ENCODE assay signal across 34 cellular contexts in the genomic region with DNA sequence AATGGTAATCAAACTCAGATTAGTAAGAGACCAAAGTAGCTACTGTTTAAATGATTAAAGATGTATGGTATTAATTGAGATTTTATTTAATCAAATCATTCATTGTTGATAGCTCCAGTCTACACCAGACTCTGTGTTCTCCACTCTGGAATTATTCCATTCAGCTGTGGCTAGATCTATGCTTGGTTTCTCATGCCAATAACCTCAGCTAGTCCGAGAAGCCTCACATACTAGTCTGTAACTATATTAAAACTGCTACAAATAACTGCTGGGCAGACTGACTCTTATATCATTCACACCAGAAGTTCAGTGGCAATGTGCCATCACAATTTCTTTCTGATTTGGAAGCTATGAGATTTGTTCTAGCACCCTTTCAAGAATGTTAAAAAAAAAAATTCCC.
"Had no signal": no experiment of that assay in that cellular context is flagged by ENCODE, and none has a peak within 500 bp of the region (broad histone marks: within the 10 kb centered on the region; RNA-seq: fewer than 3 reads in every experiment).

No MANE protein-coding gene starts in this region.

- H3K4me3 Mint-ChIP-seq: effector memory CD8-positive, alpha-beta T cell; immature natural killer cell; nephron; stimulated activated memory B cell treated with anti-CD40 and anti-IgM and Interleukin-4, amounts not matched to agents 10 μg/mL and 1 μg/mL and 100 μg/mL, for 72 hours; stimulated activated naive CD8-positive, alpha-beta T cell treated with anti-CD3 and anti-CD28 coated beads, Interleukin-15, amount 100 ng/mL, for 72 hours; T-helper 1 cell treated with Interleukin-12 subunit alpha and Interleukin-12 subunit beta and Interleukin-4 antibody, amounts not matched to agents 30 μg/mL and 1 μg/mL, for 36 hours had no signal

- DNase-seq: activated CD4-positive, alpha-beta T cell treated with anti-CD3 and anti-CD28 coated beads for 4 hours; activated CD4-positive, alpha-beta T cell treated with anti-CD3 and anti-CD28 coated beads, Interleukin-2, amount 50 U/mL, for 4 hours; activated CD8-positive, alpha-beta memory T cell treated with anti-CD3 and anti-CD28 coated beads for 24 hours; activated gamma-delta T cell; activated naive CD4-positive, alpha-beta T cell treated with anti-CD3 and anti-CD28 coated beads, Interleukin-2, amount 50 U/mL, for 16 hours; amygdala; effector memory CD8-positive, alpha-beta T cell; erythroblast; foreskin fibroblast; heart left ventricle; hypothalamus; immature natural killer cell; kidney; mucosa of descending colon; sigmoid colon; stimulated activated CD4-positive, alpha-beta T cell treated with anti-CD3 and anti-CD28 coated beads, Interleukin-1b, Interleukin-23, amount 100 ng/mL, for 48 hours; stimulated activated CD4-positive, alpha-beta T cell treated with anti-CD3 and anti-CD28 coated beads, Interleukin-4, amount 100 ng/mL, for 4 hours; stimulated activated CD8-positive, alpha-beta memory T cell treated with anti-CD3 and anti-CD28 coated beads, Interleukin-4, amount 100 ng/mL, for 48 hours; stimulated activated naive CD8-positive, alpha-beta T cell treated with anti-CD3 and anti-CD28 coated beads, Interleukin-15, amount 100 ng/mL, for 72 hours; substantia nigra; SW 1271; T-helper 9 cell; thyroid gland; upper lobe of left lung had no signal

- H3K27ac ChIP-seq: coronary artery, heart left ventricle, neutrophil, sigmoid colon, thyroid gland, upper lobe of left lung, vagina, VCaP had no signal

- H3K27me3 Mint-ChIP-seq: effector memory CD8-positive, alpha-beta T cell; progenitor cell of endocrine pancreas; stimulated activated memory B cell treated with anti-CD40 and anti-IgM and Interleukin-4, amounts not matched to agents 10 μg/mL and 1 μg/mL and 100 μg/mL, for 72 hours; stimulated activated naive CD8-positive, alpha-beta T cell treated with anti-CD3 and anti-CD28 coated beads, Interleukin-15, amount 100 ng/mL, for 72 hours had no signal

- H3K27ac Mint-ChIP-seq: effector memory CD8-positive, alpha-beta T cell; immature natural killer cell; progenitor cell of endocrine pancreas; stimulated activated memory B cell treated with anti-CD40 and anti-IgM and Interleukin-4, amounts not matched to agents 10 μg/mL and 1 μg/mL and 100 μg/mL, for 72 hours; stimulated activated naive CD8-positive, alpha-beta T cell treated with anti-CD3 and anti-CD28 coated beads, Interleukin-15, amount 100 ng/mL, for 72 hours; T-helper 1 cell treated with Interleukin-12 subunit alpha and Interleukin-12 subunit beta and Interleukin-4 antibody, amounts not matched to agents 30 μg/mL and 1 μg/mL, for 36 hours had no signal

- H3K4me2 ChIP-seq: smooth muscle cell had no signal

- H3K9me3 ChIP-seq: heart left ventricle, mucosa of descending colon, neutrophil, sigmoid colon, thyroid gland, upper lobe of left lung, vagina had no signal

- H3K36me3 Mint-ChIP-seq: immature natural killer cell; stimulated activated memory B cell treated with anti-CD40 and anti-IgM and Interleukin-4, amounts not matched to agents 10 μg/mL and 1 μg/mL and 100 μg/mL, for 72 hours had no signal

- H3K4me1 Mint-ChIP-seq: immature natural killer cell; stimulated activated memory B cell treated with anti-CD40 and anti-IgM and Interleukin-4, amounts not matched to agents 10 μg/mL and 1 μg/mL and 100 μg/mL, for 72 hours; stimulated activated naive CD8-positive, alpha-beta T cell treated with anti-CD3 and anti-CD28 coated beads, Interleukin-15, amount 100 ng/mL, for 72 hours had no signal

- H3K36me3 ChIP-seq: heart left ventricle, neutrophil, sigmoid colon, thyroid gland, upper lobe of left lung, vagina had no signal

- H3K4me3 ChIP-seq: coronary artery, heart left ventricle, lung, mucosa of descending colon, sigmoid colon, smooth muscle cell, thyroid gland, upper lobe of left lung, vagina had no signal

- H3K27me3 ChIP-seq: heart left ventricle, neutrophil, sigmoid colon, thyroid gland, upper lobe of left lung, vagina had no signal
